14 cellular contexts compared by ENCODE assay signal in genomic region chr11:134272381-134273316, GRCh38. TPM values are rescaled to one million over a fixed set of nuclear protein-coding genes. Genes with fewer than 3 reads are reported as not detected.
DNase-seq lines count a peak whose midpoint lies in the region; ATAC-seq, FAIRE-seq and TF ChIP-seq lines count a peak whose summit lies in the region.
"Had no signal": no experiment of that assay in that cellular context is flagged by ENCODE, and none has a peak within 500 bp of the region (broad histone marks: within the 10 kb centered on the region; RNA-seq: fewer than 3 reads in every experiment).

No MANE protein-coding gene starts in this region.

- H3K36me3 ChIP-seq in endothelial cell of umbilical vein (ENCODE audit: control insufficient read depth in 2 of 2, extremely low read depth in 1 of 2, insufficient read depth in 2 of 2, low read length in 2 of 2): no peaks in the 10 kb centered on the region
- H3K36me3 ChIP-seq: BLaER1 had no signal

- POLR2A ChIA-PET in endothelial cell of umbilical vein (lab: Charles Lee): no interaction called here

- no peaks in the 10 kb centered on the region for H3K9me3 ChIP-seq in endothelial cell of umbilical vein (replicated peaks; ENCODE audit: control insufficient read depth, insufficient read depth, low read length)
- H3K9me3 ChIP-seq: BLaER1, psoas muscle had no signal

- peaks cover 3% of the 10 kb centered on the region for H3K27me3 Mint-ChIP-seq in activated CD4-positive, alpha-beta T cell treated with anti-CD3 and anti-CD28 coated beads, Interleukin-2, amount 10 ng/mL, durations not matched to agents 24 days and 14 days
- peaks cover 83% of the 10 kb centered on the region for H3K27me3 Mint-ChIP-seq in nephron (ENCODE audit: low read depth)

- no peak overlapping the region for H3K4me2 ChIP-seq in endothelial cell of umbilical vein (ENCODE audit: insufficient read depth, low read length)
- H3K4me2 ChIP-seq: BLaER1 had no signal

- no peaks in the 10 kb centered on the region for H3K9me3 Mint-ChIP-seq in activated CD4-positive, alpha-beta T cell treated with anti-CD3 and anti-CD28 coated beads, Interleukin-2, amount 10 ng/mL, durations not matched to agents 24 days and 14 days
- H3K9me3 Mint-ChIP-seq in nephron: peaks cover 3% of the 10 kb centered on the region
- H3K9me3 Mint-ChIP-seq: immature natural killer cell had no signal

- peak overlapping the region; percentile 98 for H3K4me3 Mint-ChIP-seq in activated CD4-positive, alpha-beta T cell treated with anti-CD3 and anti-CD28 coated beads, Interleukin-2, amount 10 ng/mL, durations not matched to agents 24 days and 14 days
- H3K4me3 Mint-ChIP-seq in nephron: peak overlapping the region in 2 of 3 experiments; percentile 7 to 15
- H3K4me3 Mint-ChIP-seq: immature natural killer cell had no signal

- H3K27me3 ChIP-seq in endothelial cell of umbilical vein (ENCODE audit: control insufficient read depth in 2 of 2, insufficient read depth in 2 of 2, low read length in 2 of 2): peaks cover 42 to 56% of the 10 kb centered on the region in 2 experiments

- peak; percentile 12 for FAIRE-seq in endothelial cell of umbilical vein (lab: Jason Lieb, UNC)

- H3K9ac ChIP-seq in endothelial cell of umbilical vein (replicated peaks; ENCODE audit: extremely low read depth, insufficient read depth, low read length): no peak overlapping the region
- H3K9ac ChIP-seq: BLaER1 had no signal

- no peak overlapping the region for H3K27ac ChIP-seq in endothelial cell of umbilical vein (ENCODE audit: insufficient read depth, low read depth, low read length)
- H3K27ac ChIP-seq: BLaER1, psoas muscle had no signal

- CTCF ChIA-PET in endothelial cell of umbilical vein (lab: Charles Lee): interaction anchor here (1.6 to 1.9 kb wide), 2 partner anchors 10 to 11 kb away, joined by 4 to 6 read pairs; no protein-coding TSS in a partner anchor

- no peak overlapping the region for H2AFZ ChIP-seq in endothelial cell of umbilical vein (ENCODE audit: low read depth, low read length)

- peaks cover 2% of the 10 kb centered on the region for H3K4me1 ChIP-seq in endothelial cell of umbilical vein (ENCODE audit: control insufficient read depth, extremely low read depth, insufficient read depth, low read length)

- H3K79me2 ChIP-seq in endothelial cell of umbilical vein (ENCODE audit: control insufficient read depth, insufficient read depth, low read length): no peaks in the 10 kb centered on the region

- H3K27ac Mint-ChIP-seq in activated CD4-positive, alpha-beta T cell treated with anti-CD3 and anti-CD28 coated beads, Interleukin-2, amount 10 ng/mL, durations not matched to agents 24 days and 14 days: peak overlapping the region; percentile 60
- H3K27ac Mint-ChIP-seq in nephron: no peak overlapping the region
- H3K27ac Mint-ChIP-seq: immature natural killer cell had no signal

- no peak for TF ChIP-seq CTCF in endothelial cell of umbilical vein (IDR thresholded peaks at IDR 0.05; ENCODE audit: extremely low read depth in 1 of 2, insufficient read depth in 1 of 2, low read depth in 1 of 2, low read length in 2 of 2)
- TF ChIP-seq CTCF in nephron (IDR thresholded peaks at IDR 0.05; ENCODE audit: unreplicated experiment in 3 of 3): no peak

- intact Hi-C loops in activated CD4-positive, alpha-beta T cell treated with anti-CD3 and anti-CD28 coated beads, Interleukin-2, amount 10 ng/mL, durations not matched to agents 24 days and 14 days (cut with micrococcal nuclease): no loop called here
- intact Hi-C loops in endothelial cell of umbilical vein (cut with micrococcal nuclease): loop anchor here (1.0 kb wide), 1 partner anchor 18 kb away; no protein-coding TSS in a partner anchor

- no peak for DNase-seq in activated CD4-positive, alpha-beta T cell treated with anti-CD3 and anti-CD28 coated beads, Interleukin-2, amount 10 ng/mL, durations not matched to agents 24 days and 14 days
- DNase-seq in activated CD4-positive, alpha-beta T cell treated with anti-CD3 and anti-CD28 coated beads for 4 hours: no peak
- DNase-seq in NCI-H146 (lab: John Stamatoyannopoulos, UW) (peak; percentile 64), endothelial cell of umbilical vein (ENCODE audit: low read depth, low spot score) (no peak), putamen (ENCODE audit: low spot score) (no peak)
- DNase-seq: activated CD4-positive, alpha-beta T cell treated with anti-CD3 and anti-CD28 coated beads for 48 hours; GOT3; immature natural killer cell; psoas muscle had no signal

- no peaks in the 10 kb centered on the region for H3K9me1 ChIP-seq in endothelial cell of umbilical vein (replicated peaks; ENCODE audit: control insufficient read depth, extremely low read depth, insufficient read depth, low read length)

- dilution Hi-C loops in endothelial cell of umbilical vein (cut with MboI; ENCODE audit: extremely low pct_ligation_motif_present, low sequenced_read_pairs): no loop called here

- peaks cover 13% of the 10 kb centered on the region for H3K36me3 Mint-ChIP-seq in activated CD4-positive, alpha-beta T cell treated with anti-CD3 and anti-CD28 coated beads, Interleukin-2, amount 10 ng/mL, durations not matched to agents 24 days and 14 days (ENCODE audit: low read depth)
- no peaks in the 10 kb centered on the region for H3K36me3 Mint-ChIP-seq in nephron (ENCODE audit: low read depth)

- BruUV-seq in endothelial cell of umbilical vein (replicated peaks; lab: Mats Ljungman, UMichigan): no TSS peak

- H3K4me3 ChIP-seq in endothelial cell of umbilical vein (replicated peaks in 1 of 3; ENCODE audit: insufficient read depth in 1 of 3, low read depth in 1 of 3, low read length in 3 of 3): no peak overlapping the region
- H3K4me3 ChIP-seq: BLaER1, psoas muscle had no signal

- peaks cover 56% of the 10 kb centered on the region for H3K4me1 Mint-ChIP-seq in activated CD4-positive, alpha-beta T cell treated with anti-CD3 and anti-CD28 coated beads, Interleukin-2, amount 10 ng/mL, durations not matched to agents 24 days and 14 days
- H3K4me1 Mint-ChIP-seq in nephron: peaks cover 19% of the 10 kb centered on the region

- TF ChIP-seq POLR2A in endothelial cell of umbilical vein (IDR thresholded peaks at IDR 0.05; ENCODE audit: low read depth, low read length): no peak

- H4K20me1 ChIP-seq in endothelial cell of umbilical vein (replicated peaks; ENCODE audit: control insufficient read depth, extremely low read depth, insufficient read depth, low read length): no peaks in the 10 kb centered on the region

- ATAC-seq in GM21576 (IDR thresholded peaks at IDR 0.05; ENCODE audit: unreplicated experiment): no peak
- ATAC-seq in GM21825 (IDR thresholded peaks at IDR 0.05; ENCODE audit: unreplicated experiment): no peak
- ATAC-seq: psoas muscle had no signal

RNA-seq across cellular contexts. Expression of gene GLB1L3, which starts 3.5 kb away (rescaled TPM):
- total RNA-seq in activated CD4-positive, alpha-beta T cell treated with anti-CD3 and anti-CD28 coated beads, Interleukin-2, amount 10 ng/mL, durations not matched to agents 24 days and 14 days: 16.5 and 17.0 TPM in 2 replicates
- not detected in 2 replicates for total RNA-seq in endothelial cell of umbilical vein
- polyA plus RNA-seq in endothelial cell of umbilical vein: not detected in 2 replicates
- not detected in 2 replicates for polyA plus RNA-seq in endothelial cell of umbilical vein (2011; cell fraction: cytosol; rRNA removed)
- polyA plus RNA-seq in endothelial cell of umbilical vein (2011; cell fraction: nucleus; rRNA removed): not detected in 2 replicates
- not detected in 2 replicates for polyA plus RNA-seq in endothelial cell of umbilical vein (2012)
- not detected in 2 replicates for polyA minus RNA-seq in endothelial cell of umbilical vein
- not detected for polyA minus RNA-seq in endothelial cell of umbilical vein (2011; cell fraction: cytosol; rRNA and poly(A)+ RNA removed)
- not detected in 2 replicates for polyA minus RNA-seq in endothelial cell of umbilical vein (2011; cell fraction: nucleus; rRNA and poly(A)+ RNA removed)
- total RNA-seq: OCI-LY7, psoas muscle had no signal
- polyA plus RNA-seq: immature natural killer cell, psoas muscle had no signal

RNA-seq across cellular contexts. Expression of gene ACAD8, which starts 19.3 kb away (rescaled TPM):
- 26.0 and 26.7 TPM in 2 replicates for total RNA-seq in activated CD4-positive, alpha-beta T cell treated with anti-CD3 and anti-CD28 coated beads, Interleukin-2, amount 10 ng/mL, durations not matched to agents 24 days and 14 days
- total RNA-seq in endothelial cell of umbilical vein: 21.2 and 22.9 TPM in 2 replicates
- polyA plus RNA-seq in endothelial cell of umbilical vein: 24.2 and 29.0 TPM in 2 replicates
- 21.4 and 22.0 TPM in 2 replicates for polyA plus RNA-seq in endothelial cell of umbilical vein (2011; cell fraction: cytosol; rRNA removed)
- polyA plus RNA-seq in endothelial cell of umbilical vein (2011; cell fraction: nucleus; rRNA removed): 91.2 and 108 TPM in 2 replicates
- polyA plus RNA-seq in endothelial cell of umbilical vein (2012): 19.2 and 20.7 TPM in 2 replicates
- polyA minus RNA-seq in endothelial cell of umbilical vein: 19.1 and 27.1 TPM in 2 replicates
- 4.7 TPM for polyA minus RNA-seq in endothelial cell of umbilical vein (2011; cell fraction: cytosol; rRNA and poly(A)+ RNA removed)
- 20.1 and 36.6 TPM in 2 replicates for polyA minus RNA-seq in endothelial cell of umbilical vein (2011; cell fraction: nucleus; rRNA and poly(A)+ RNA removed)

RNA-seq across cellular contexts. Expression of gene THYN1, which starts 19.5 kb away (rescaled TPM):
- total RNA-seq in activated CD4-positive, alpha-beta T cell treated with anti-CD3 and anti-CD28 coated beads, Interleukin-2, amount 10 ng/mL, durations not matched to agents 24 days and 14 days: 61.6 and 69.1 TPM in 2 replicates
- total RNA-seq in endothelial cell of umbilical vein: 38.0 and 40.7 TPM in 2 replicates
- polyA plus RNA-seq in endothelial cell of umbilical vein: 29.2 and 35.7 TPM in 2 replicates
- polyA plus RNA-seq in endothelial cell of umbilical vein (2011; cell fraction: cytosol; rRNA removed): 57.8 and 59.9 TPM in 2 replicates
- polyA plus RNA-seq in endothelial cell of umbilical vein (2011; cell fraction: nucleus; rRNA removed): 46.7 and 56.1 TPM in 2 replicates
- 52.7 and 70.0 TPM in 2 replicates for polyA plus RNA-seq in endothelial cell of umbilical vein (2012)
- polyA minus RNA-seq in endothelial cell of umbilical vein: 31.6 and 35.1 TPM in 2 replicates
- polyA minus RNA-seq in endothelial cell of umbilical vein (2011; cell fraction: cytosol; rRNA and poly(A)+ RNA removed): 18.8 TPM
- polyA minus RNA-seq in endothelial cell of umbilical vein (2011; cell fraction: nucleus; rRNA and poly(A)+ RNA removed): 9.2 and 11.3 TPM in 2 replicates

RNA-seq across cellular contexts. Expression of gene VPS26B, which starts 48.2 kb away (rescaled TPM):
- total RNA-seq in activated CD4-positive, alpha-beta T cell treated with anti-CD3 and anti-CD28 coated beads, Interleukin-2, amount 10 ng/mL, durations not matched to agents 24 days and 14 days: 41.6 and 42.6 TPM in 2 replicates
- 41.6 and 53.1 TPM in 2 replicates for total RNA-seq in endothelial cell of umbilical vein
- 38.0 and 40.2 TPM in 2 replicates for polyA plus RNA-seq in endothelial cell of umbilical vein
- polyA plus RNA-seq in endothelial cell of umbilical vein (2011; cell fraction: cytosol; rRNA removed): 33.9 and 38.1 TPM in 2 replicates
- 108 and 115 TPM in 2 replicates for polyA plus RNA-seq in endothelial cell of umbilical vein (2011; cell fraction: nucleus; rRNA removed)
- polyA plus RNA-seq in endothelial cell of umbilical vein (2012): 48.2 and 57.0 TPM in 2 replicates
- polyA minus RNA-seq in endothelial cell of umbilical vein: 62.9 and 72.5 TPM in 2 replicates
- polyA minus RNA-seq in endothelial cell of umbilical vein (2011; cell fraction: cytosol; rRNA and poly(A)+ RNA removed): 18.4 TPM
- polyA minus RNA-seq in endothelial cell of umbilical vein (2011; cell fraction: nucleus; rRNA and poly(A)+ RNA removed): 36.8 and 41.5 TPM in 2 replicates

RNA-seq across cellular contexts. Expression of gene NCAPD3, which starts 48.9 kb away (rescaled TPM):
- total RNA-seq in activated CD4-positive, alpha-beta T cell treated with anti-CD3 and anti-CD28 coated beads, Interleukin-2, amount 10 ng/mL, durations not matched to agents 24 days and 14 days: 108 and 111 TPM in 2 replicates
- 42.6 and 43.8 TPM in 2 replicates for total RNA-seq in endothelial cell of umbilical vein
- polyA plus RNA-seq in endothelial cell of umbilical vein: 19.7 and 22.6 TPM in 2 replicates
- 22.3 and 25.2 TPM in 2 replicates for polyA plus RNA-seq in endothelial cell of umbilical vein (2011; cell fraction: cytosol; rRNA removed)
- polyA plus RNA-seq in endothelial cell of umbilical vein (2011; cell fraction: nucleus; rRNA removed): 58.9 and 69.5 TPM in 2 replicates
- 23.6 and 30.5 TPM in 2 replicates for polyA plus RNA-seq in endothelial cell of umbilical vein (2012)
- 51.1 and 54.4 TPM in 2 replicates for polyA minus RNA-seq in endothelial cell of umbilical vein
- 74.8 TPM for polyA minus RNA-seq in endothelial cell of umbilical vein (2011; cell fraction: cytosol; rRNA and poly(A)+ RNA removed)
- polyA minus RNA-seq in endothelial cell of umbilical vein (2011; cell fraction: nucleus; rRNA and poly(A)+ RNA removed): 42.2 and 56.5 TPM in 2 replicates

Comparison
In these comparisons a context has a peak if more than half of its experiments do, and no peak if none do; other contexts are left out.
1. RNA of gene GLB1L3, which starts 3.5 kb away (total RNA-seq): 16.5 to 17.0 TPM in activated CD4-positive, alpha-beta T cell treated with anti-CD3 and anti-CD28 coated beads, Interleukin-2, amount 10 ng/mL, durations not matched to agents 24 days and 14 days; not detected in endothelial cell of umbilical vein; every median in the first group is over 10 times any median in the second.